Comparison of ENCODE assay signal across 8 cellular contexts in the genomic region with DNA sequence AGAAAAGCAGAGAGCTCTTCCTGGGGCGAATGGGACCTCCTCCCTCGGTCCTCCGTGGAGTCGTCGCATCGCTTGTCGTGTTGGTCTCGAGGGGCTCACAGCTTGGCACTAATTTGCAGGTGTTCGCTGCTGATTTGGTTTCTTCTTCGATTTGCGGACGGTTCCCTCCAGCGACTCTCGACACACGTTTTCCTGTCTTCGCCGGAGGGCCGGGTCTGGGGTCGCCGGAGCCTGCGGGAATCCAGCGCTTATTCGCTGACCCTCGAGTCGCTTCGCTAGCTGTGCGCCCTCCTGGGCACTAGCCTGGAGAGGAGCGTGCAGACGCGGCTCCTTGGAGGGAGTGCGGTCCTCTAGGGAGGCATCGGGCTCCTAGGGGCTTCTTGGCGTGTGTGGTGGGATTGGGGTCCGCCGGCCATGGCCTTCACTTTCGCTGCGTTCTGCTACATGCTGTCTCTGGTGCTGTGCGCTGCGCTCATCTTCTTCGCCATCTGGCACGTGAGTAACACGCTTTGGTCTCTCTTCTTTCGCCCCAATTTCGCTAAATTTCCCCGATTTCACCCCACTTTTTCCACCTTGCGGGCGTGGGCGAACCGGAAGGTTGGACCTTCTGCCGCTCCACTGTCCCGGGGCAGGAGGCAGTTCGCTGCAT.
DNase-seq lines count a peak whose midpoint lies in the region; ATAC-seq, FAIRE-seq and TF ChIP-seq lines count a peak whose summit lies in the region.

No MANE protein-coding gene starts in this region.

- H3K9ac ChIP-seq in DND-41 (ENCODE audit: low read depth, low read length): peak overlapping the region; percentile 83
- no peak overlapping the region for H3K9ac ChIP-seq in parathyroid adenoma

- peak; percentile 7 for TF ChIP-seq CTCF in DND-41 (IDR thresholded peaks at IDR 0.05; ENCODE audit: borderline replicate concordance, extremely low read depth, low read length, poor library complexity, severe bottlenecking)
- TF ChIP-seq CTCF in parathyroid adenoma (IDR thresholded peaks at IDR 0.05): no peak

- peak overlapping the region; percentile 58 to 81; a peak in 3 of 4 replicates for H3K4me3 ChIP-seq in DND-41 (ENCODE audit: low read depth in 1 of 2, low read length in 2 of 2)
- H3K4me3 ChIP-seq in parathyroid adenoma (ENCODE audit: low read depth, low read length): peak overlapping the region; percentile 52

- H3K79me2 ChIP-seq in DND-41 (ENCODE audit: insufficient read depth, low read length): peaks cover 45% of the 10 kb centered on the region
- no peaks in the 10 kb centered on the region for H3K79me2 ChIP-seq in parathyroid adenoma

- DNase-seq in DND-41 (peak; percentile 55), NCI-H2227 treated with DMSO at 0.1 percent for 48 hours (lab: John Stamatoyannopoulos, UW) (peak; percentile 31), ecto neural progenitor cell (ENCODE audit: low spot score) (peak; percentile 60), NCI-H1105 treated with DMSO at 0.1 percent for 48 hours (lab: John Stamatoyannopoulos, UW) (no peak), GM19239 (ENCODE audit: insufficient read length, low spot score) (no peak)
- DNase-seq in NK-92 treated with Interleukin-12 subunit alpha and Interleukin-12 subunit beta, amount 100 ng/mL, for 24 hours (lab: John Stamatoyannopoulos, UW): no peak

- H3K9me3 ChIP-seq in DND-41 (ENCODE audit: insufficient read depth, low read length, severe bottlenecking): peaks cover 4% of the 10 kb centered on the region
- no peaks in the 10 kb centered on the region for H3K9me3 ChIP-seq in parathyroid adenoma (ENCODE audit: control insufficient read depth, low read length)

- peaks cover 14% of the 10 kb centered on the region; the same call in 1 of the 2 replicates for H4K20me1 ChIP-seq in DND-41 (ENCODE audit: insufficient read depth, low read length)

- ATAC-seq in DND-41 (ENCODE audit: insufficient read depth, low read depth) (peak; percentile 36), GM18511 (IDR thresholded peaks at IDR 0.05; ENCODE audit: unreplicated experiment) (no peak)

- H3K4me1 ChIP-seq in DND-41 (ENCODE audit: insufficient read depth, low read length) (peaks cover 63% of the 10 kb centered on the region), parathyroid adenoma (no peaks in the 10 kb centered on the region)

- H3K27ac ChIP-seq in DND-41 (ENCODE audit: low read length) (peak overlapping the region; percentile 46), parathyroid adenoma (no peak overlapping the region)

- H3K36me3 ChIP-seq in DND-41 (ENCODE audit: insufficient read depth, low read length) (peaks cover 5% of the 10 kb centered on the region), parathyroid adenoma (ENCODE audit: control insufficient read depth, insufficient read depth, low read length) (no peaks in the 10 kb centered on the region)

- FAIRE-seq in GM19239 (lab: Jason Lieb, UNC): no peak

- H3K27me3 ChIP-seq in DND-41 (ENCODE audit: insufficient read depth, low read length, poor library complexity): peaks cover 18% of the 10 kb centered on the region
- no peaks in the 10 kb centered on the region for H3K27me3 ChIP-seq in parathyroid adenoma (ENCODE audit: control insufficient read depth, insufficient read depth, low read length)

- H2AFZ ChIP-seq in DND-41 (ENCODE audit: low read depth, low read length): peak overlapping the region; percentile 71
- H2AFZ ChIP-seq in parathyroid adenoma: no peak overlapping the region

- peak overlapping the region; percentile 79 for H3K4me2 ChIP-seq in DND-41 (ENCODE audit: insufficient read depth, low read length)
- H3K4me2 ChIP-seq in parathyroid adenoma (ENCODE audit: low read length): peak overlapping the region; percentile 73

Comparison
In these comparisons a context has a peak if more than half of its experiments do, and no peak if none do; other contexts are left out.
1. DNase-seq: peak in DND-41 (single experiment), NCI-H2227 treated with DMSO at 0.1 percent for 48 hours (single experiment) and ecto neural progenitor cell (single experiment); none in NK-92 treated with Interleukin-12 subunit alpha and Interleukin-12 subunit beta, amount 100 ng/mL, for 24 hours (single experiment), NCI-H1105 treated with DMSO at 0.1 percent for 48 hours (single experiment) and GM19239 (single experiment).